ENCODE assay signal across 18 cellular contexts in the genomic region with DNA sequence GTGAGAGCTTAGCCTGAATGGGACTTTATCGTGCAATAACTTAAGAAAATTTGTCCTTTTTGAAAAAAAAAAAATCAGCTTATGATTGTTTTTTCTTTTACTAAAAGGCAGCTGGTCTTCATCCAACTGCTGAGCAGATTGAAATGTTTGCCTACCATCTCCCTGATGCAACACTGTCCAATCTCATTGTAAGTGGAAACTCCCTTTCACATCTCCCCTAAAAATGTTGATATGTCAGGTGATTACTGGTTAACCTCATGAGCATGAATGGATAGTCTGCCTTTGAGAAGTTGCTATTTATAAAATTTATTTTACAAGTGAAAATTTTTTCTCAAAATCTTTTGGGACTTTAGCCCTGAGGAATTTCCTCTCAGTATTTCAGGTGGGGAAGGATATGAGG. TPM values are rescaled to one million over a fixed set of nuclear protein-coding genes. Genes with fewer than 3 reads are reported as not detected.
DNase-seq lines count a peak whose midpoint lies in the region; ATAC-seq, FAIRE-seq and TF ChIP-seq lines count a peak whose summit lies in the region.
"Had no signal": no experiment of that assay in that cellular context is flagged by ENCODE, and none has a peak within 500 bp of the region (broad histone marks: within the 10 kb centered on the region; RNA-seq: fewer than 3 reads in every experiment).

No MANE protein-coding gene starts in this region.

- no peaks in the 10 kb centered on the region for H3K79me2 ChIP-seq in HepG2 (ENCODE audit: insufficient read depth, low read length)

- H3K9ac ChIP-seq in HepG2 (ENCODE audit: insufficient read depth, low read depth, low read length) = no peak overlapping the region
- no peak overlapping the region for H3K9ac ChIP-seq in endodermal cell (ENCODE audit: extremely low read depth, low read length, poor library complexity, severe bottlenecking)

- H3K27ac Mint-ChIP-seq in activated CD8-positive, alpha-beta T cell treated with anti-CD3 and anti-CD28 coated beads for 36 hours = peak overlapping the region; percentile 69
- no peak overlapping the region for H3K27ac Mint-ChIP-seq in endodermal cell
- H3K27ac Mint-ChIP-seq: stimulated activated naive B cell treated with anti-CD40 and anti-IgM and Interleukin-4, amounts not matched to agents 10 μg/mL and 1 μg/mL and 100 μg/mL, for 72 hours had no signal

- H3K4me1 ChIP-seq in right lobe of liver = no peaks in the 10 kb centered on the region
- H3K4me1 ChIP-seq in HepG2 (ENCODE audit: insufficient read depth, low read length) = no peaks in the 10 kb centered on the region
- no peaks in the 10 kb centered on the region for H3K4me1 ChIP-seq in endodermal cell (ENCODE audit: control insufficient read depth, insufficient read depth, low read length)
- H3K4me1 ChIP-seq: gastroesophageal sphincter had no signal

- intact Hi-C loops in right lobe of liver (cut with DNase I) (no loop called here), HepG2 (cut with micrococcal nuclease; ENCODE audit: unreplicated experiment) (no loop called here)
- intact Hi-C loops in activated CD8-positive, alpha-beta T cell treated with anti-CD3 and anti-CD28 coated beads for 36 hours (cut with micrococcal nuclease) = no loop called here

- in situ Hi-C loops in HepG2 (cut with HindIII; ENCODE audit: extremely low pct_ligation_motif_present, low pct_unique_long_range_greater_than_20kb) = no loop called here

- H3K27me3 Mint-ChIP-seq in activated CD8-positive, alpha-beta T cell treated with anti-CD3 and anti-CD28 coated beads for 36 hours = no peaks in the 10 kb centered on the region
- no peaks in the 10 kb centered on the region for H3K27me3 Mint-ChIP-seq in endodermal cell (ENCODE audit: insufficient read depth)
- H3K27me3 Mint-ChIP-seq: stimulated activated naive B cell treated with anti-CD40 and anti-IgM and Interleukin-4, amounts not matched to agents 10 μg/mL and 1 μg/mL and 100 μg/mL, for 72 hours had no signal

- H3K9me3 Mint-ChIP-seq in activated CD8-positive, alpha-beta T cell treated with anti-CD3 and anti-CD28 coated beads for 36 hours = no peaks in the 10 kb centered on the region
- H3K9me3 Mint-ChIP-seq in endodermal cell = no peaks in the 10 kb centered on the region
- H3K9me3 Mint-ChIP-seq: stimulated activated naive B cell treated with anti-CD40 and anti-IgM and Interleukin-4, amounts not matched to agents 10 μg/mL and 1 μg/mL and 100 μg/mL, for 72 hours had no signal

- peaks cover 0 to 75% (median 17%) of the 10 kb centered on the region in 4 donors for H3K36me3 ChIP-seq in right lobe of liver
- H3K36me3 ChIP-seq in HepG2 (replicated peaks in 1 of 2; ENCODE audit: control insufficient read depth in 1 of 2, insufficient read depth in 2 of 2, low read length in 2 of 2) = peaks cover 13 to 41% of the 10 kb centered on the region in 2 experiments
- peaks cover 79% of the 10 kb centered on the region for H3K36me3 ChIP-seq in endodermal cell (ENCODE audit: control insufficient read depth, insufficient read depth, low read length)

- H3K4me1 Mint-ChIP-seq in activated CD8-positive, alpha-beta T cell treated with anti-CD3 and anti-CD28 coated beads for 36 hours (ENCODE audit: low read depth) = peaks cover 31% of the 10 kb centered on the region
- H3K4me1 Mint-ChIP-seq in endodermal cell = no peaks in the 10 kb centered on the region
- H3K4me1 Mint-ChIP-seq: stimulated activated naive B cell treated with anti-CD40 and anti-IgM and Interleukin-4, amounts not matched to agents 10 μg/mL and 1 μg/mL and 100 μg/mL, for 72 hours had no signal

- TF ChIP-seq EP300 in HepG2 (IDR thresholded peaks at IDR 0.05; ENCODE audit: low read depth in 2 of 2, low read length in 2 of 2) (no peak), HepG2 (CRISPR knock-in tag; IDR thresholded peaks at IDR 0.05; ENCODE audit: borderline replicate concordance) (no peak)

- H3K9me3 ChIP-seq in right lobe of liver = no peaks in the 10 kb centered on the region
- H3K9me3 ChIP-seq in HepG2 (ENCODE audit: low read length) = no peaks in the 10 kb centered on the region
- H3K9me3 ChIP-seq in endodermal cell (ENCODE audit: control insufficient read depth, low read length) = no peaks in the 10 kb centered on the region
- H3K9me3 ChIP-seq: gastroesophageal sphincter, mucosa of descending colon had no signal

- no peak for FAIRE-seq in HepG2 (lab: Jason Lieb, UNC)
- FAIRE-seq: GM12892, GM19239 had no signal

- H4K20me1 ChIP-seq in HepG2 (ENCODE audit: insufficient read depth, low read length) = no peaks in the 10 kb centered on the region

- no TSS peak for BruUV-seq in HepG2 (replicated peaks; lab: Mats Ljungman, UMichigan)

- no peak overlapping the region for H3K4me3 ChIP-seq in right lobe of liver
- no peak overlapping the region for H3K4me3 ChIP-seq in HepG2 (replicated peaks in 1 of 3; ENCODE audit: insufficient read depth in 1 of 3, low read depth in 2 of 3, low read length in 3 of 3)
- no peak overlapping the region for H3K4me3 ChIP-seq in fibroblast of pulmonary artery (replicated peaks; ENCODE audit: low read depth, low read length)
- H3K4me3 ChIP-seq in endodermal cell (ENCODE audit: low read length) = no peak overlapping the region
- H3K4me3 ChIP-seq: gastroesophageal sphincter, mucosa of descending colon had no signal

- DNase-seq in right lobe of liver (no peak), HepG2 (ENCODE audit: low spot score) (no peak), fibroblast of pulmonary artery (ENCODE audit: low read depth) (peak; percentile 54), NCI-H2107 treated with DMSO at 0.1 percent for 48 hours (lab: John Stamatoyannopoulos, UW; ENCODE audit: unreplicated experiment) (no peak), kidney tubule cell (ENCODE audit: low spot score) (no peak), endodermal cell (no peak)
- DNase-seq in activated CD8-positive, alpha-beta T cell treated with anti-CD3 and anti-CD28 coated beads for 36 hours = no peak
- DNase-seq: dermis blood vessel endothelial cell; DND-41; mucosa of descending colon; NCI-H2171; stimulated activated CD4-positive, alpha-beta T cell treated with anti-CD3 and anti-CD28 coated beads, Interleukin-4, amount 100 ng/mL, for 1 hour; stimulated activated naive B cell treated with anti-CD40 and anti-IgM and Interleukin-4, amounts not matched to agents 10 μg/mL and 1 μg/mL and 100 μg/mL, for 72 hours had no signal

- H2AFZ ChIP-seq in HepG2 (ENCODE audit: low read length) = no peak overlapping the region

- POLR2A ChIA-PET in HepG2 (lab: Yijun Ruan, JAX) = no interaction called here
- POLR2A ChIA-PET in activated CD8-positive, alpha-beta T cell treated with anti-CD3 and anti-CD28 coated beads for 36 hours (lab: Charles Lee) = interaction anchor here (0.6 to 0.7 kb wide), 3 partner anchors 34 to 506 kb away, joined by 3 to 4 read pairs (median 3); no protein-coding TSS in a partner anchor

- peak in 3 of 4 donors; percentile 37 to 94 (median 40) for ATAC-seq in right lobe of liver
- ATAC-seq in HepG2 = no peak
- peak; percentile 49 for ATAC-seq in activated CD8-positive, alpha-beta T cell treated with anti-CD3 and anti-CD28 coated beads for 36 hours
- no peak for ATAC-seq in GM21825 (IDR thresholded peaks at IDR 0.05; ENCODE audit: unreplicated experiment)
- ATAC-seq: gastroesophageal sphincter, mucosa of descending colon, Panc1 had no signal

- no peak for TF ChIP-seq POLR2A in right lobe of liver (IDR thresholded peaks at IDR 0.05)
- no peak for TF ChIP-seq POLR2A in HepG2 (IDR thresholded peaks at IDR 0.05; ENCODE audit: insufficient read depth in 1 of 2, low read depth in 2 of 2, low read length in 2 of 2)

- CTCF ChIA-PET in HepG2 (lab: Yijun Ruan, JAX; ENCODE audit: low intra/inter-chr PET ratio, low total read pairs) = no interaction called here
- CTCF ChIA-PET in activated CD8-positive, alpha-beta T cell treated with anti-CD3 and anti-CD28 coated beads for 36 hours (lab: Charles Lee) = interaction anchor here (1.8 kb wide), 1 partner anchor 10 kb away, joined by 4 read pairs; no protein-coding TSS in a partner anchor

- 44% methylated on average over 1 of the region's 1 CpG for WGBS in right lobe of liver (ENCODE audit: insufficient coverage, low coverage, low lambda C conversion rate, missing lambda C conversion rate)
- WGBS in HepG2 (ENCODE audit: low lambda C conversion rate) = 90% methylated on average over 1 of the region's 1 CpG
- 89% methylated on average over 1 of the region's 1 CpG; no CpG with 5 or more reads in 1 of the 2 experiments for WGBS in endodermal cell (ENCODE audit: insufficient coverage in 1 of 2, insufficient read length in 1 of 2), 2 experiments

- H3K27me3 ChIP-seq in right lobe of liver (no peaks in the 10 kb centered on the region), HepG2 (ENCODE audit: control insufficient read depth in 1 of 2, insufficient read depth in 2 of 2, low read length in 2 of 2) (no peaks in the 10 kb centered on the region), endodermal cell (ENCODE audit: control insufficient read depth, insufficient read depth, low read length, poor library complexity, severe bottlenecking) (no peaks in the 10 kb centered on the region)
- H3K27me3 ChIP-seq: gastroesophageal sphincter had no signal

- no peak for TF ChIP-seq CTCF in right lobe of liver (IDR thresholded peaks at IDR 0.05)
- TF ChIP-seq CTCF in HepG2 (CRISPR knock-in tag; IDR thresholded peaks at IDR 0.05) = no peak
- TF ChIP-seq CTCF in activated CD8-positive, alpha-beta T cell treated with anti-CD3 and anti-CD28 coated beads for 36 hours (IDR thresholded peaks at IDR 0.05) = no peak
- TF ChIP-seq CTCF in fibroblast of pulmonary artery (IDR thresholded peaks at IDR 0.05; ENCODE audit: low read length, missing control alignments) = no peak
- no peak for TF ChIP-seq CTCF in endodermal cell (conservative IDR thresholded peaks at IDR 0.05)

- H3K27ac ChIP-seq in right lobe of liver (peak overlapping the region in 1 of 3 donors; percentile 10), HepG2 (ENCODE audit: extremely low read length, insufficient read depth, low read length) (no peak overlapping the region), endodermal cell (ENCODE audit: low read depth, low read length) (no peak overlapping the region)
- H3K27ac ChIP-seq: gastroesophageal sphincter had no signal

- peaks cover 35% of the 10 kb centered on the region for H3K36me3 Mint-ChIP-seq in activated CD8-positive, alpha-beta T cell treated with anti-CD3 and anti-CD28 coated beads for 36 hours (ENCODE audit: low read depth)
- H3K36me3 Mint-ChIP-seq in endodermal cell (ENCODE audit: low read depth) = peaks cover 51% of the 10 kb centered on the region

- no peak overlapping the region for H3K4me2 ChIP-seq in HepG2 (ENCODE audit: low read depth, low read length)

- H3K4me3 Mint-ChIP-seq in activated CD8-positive, alpha-beta T cell treated with anti-CD3 and anti-CD28 coated beads for 36 hours = no peak overlapping the region
- H3K4me3 Mint-ChIP-seq in endodermal cell = no peak overlapping the region
- H3K4me3 Mint-ChIP-seq: stimulated activated naive B cell treated with anti-CD40 and anti-IgM and Interleukin-4, amounts not matched to agents 10 μg/mL and 1 μg/mL and 100 μg/mL, for 72 hours had no signal

- no peak for TF ChIP-seq RAD21 in HepG2 (CRISPR knock-in tag; IDR thresholded peaks at IDR 0.05)

RNA-seq across cellular contexts. Expression of gene HKDC1, which starts 17.8 kb away (rescaled TPM):
- total RNA-seq in right lobe of liver (10 to 100 TPM in 3 of 6 experiments, 1 to 10 TPM in 1, under 1 TPM in 2; 0.24 to 44.5 (median 20.1) TPM), HepG2 (2016; rRNA removed; fragmentation: Illumina TruSeq; extraction: Trizol) (5.1 and 12.4 TPM in 2 replicates), endodermal cell (under 1 TPM in 1 of 2 donors, not detected in 1; 0.22 TPM)
- 0.97 and 1.4 TPM in 2 replicates for total RNA-seq in HepG2 (2016; cell fraction: cytosol; rRNA removed; fragmentation: Illumina TruSeq; extraction: Trizol; ENCODE audit: low read depth)
- total RNA-seq in HepG2 (2016; cell fraction: insoluble cytoplasmic fraction; rRNA removed; fragmentation: Illumina TruSeq; extraction: Trizol) = 4.2 and 12.6 TPM in 2 replicates
- total RNA-seq in HepG2 (2016; cell fraction: membrane; rRNA removed; fragmentation: Illumina TruSeq; extraction: Trizol) = 0.62 and 1.8 TPM in 2 replicates
- total RNA-seq in HepG2 (2016; cell fraction: nucleus; rRNA removed; fragmentation: Illumina TruSeq; extraction: Trizol) = 12.0 and 12.7 TPM in 2 replicates
- 8.1 and 10.1 TPM in 2 replicates for polyA plus RNA-seq in HepG2 (2011; rRNA removed)
- 6.7 and 7.2 TPM in 2 replicates for polyA plus RNA-seq in HepG2 (2011; cell fraction: cytosol; rRNA removed)
- polyA plus RNA-seq in HepG2 (2011; cell fraction: nucleus; rRNA removed) = 18.6 and 25.4 TPM in 2 replicates
- polyA plus RNA-seq in HepG2 (2012) = 8.5 and 11.3 TPM in 2 replicates
- 0.33 and 0.90 TPM in 2 replicates for polyA plus RNA-seq in HepG2 (2016; cell fraction: cytosol; fragmentation: Illumina TruSeq; extraction: Trizol; ENCODE audit: low read depth)
- 3.2 and 3.3 TPM in 2 replicates for polyA plus RNA-seq in HepG2 (2016; cell fraction: insoluble cytoplasmic fraction; fragmentation: Illumina TruSeq; extraction: Trizol; ENCODE audit: low read depth)
- 0.48 and 0.57 TPM in 2 replicates for polyA plus RNA-seq in HepG2 (2016; cell fraction: membrane; fragmentation: Illumina TruSeq; extraction: Trizol; ENCODE audit: low read depth)
- 11.3 and 14.6 TPM in 2 replicates for polyA plus RNA-seq in HepG2 (2016; cell fraction: nucleus; fragmentation: Illumina TruSeq; extraction: Trizol; ENCODE audit: insufficient read depth, low read depth)
- 1.0 and 9.3 TPM in 2 replicates for polyA minus RNA-seq in HepG2 (2011; rRNA and poly(A)+ RNA removed; ENCODE audit: low replicate concordance)
- 6.2 and 7.9 TPM in 2 replicates for polyA minus RNA-seq in HepG2 (2011; cell fraction: cytosol; rRNA and poly(A)+ RNA removed)
- 9.5 and 15.7 TPM in 2 replicates for polyA minus RNA-seq in HepG2 (2011; cell fraction: nucleus; rRNA and poly(A)+ RNA removed)
- total RNA-seq in activated CD8-positive, alpha-beta T cell treated with anti-CD3 and anti-CD28 coated beads for 36 hours = under 1 TPM in 1 of 2 experiments, not detected in 1; 0.40 TPM
- polyA plus RNA-seq in endodermal cell (2013, experiment 1 of 2) = not detected
- not detected for polyA plus RNA-seq in endodermal cell (2013, experiment 2 of 2)

RNA-seq across cellular contexts. Expression of gene SUPV3L1, which starts 22.3 kb away (rescaled TPM):
- 10 to 100 TPM; 18.4 to 28.5 (median 22.6) TPM for total RNA-seq in right lobe of liver
- total RNA-seq in HepG2 (2016; rRNA removed; fragmentation: Illumina TruSeq; extraction: Trizol) = 45.7 and 57.0 TPM in 2 replicates
- total RNA-seq in HepG2 (2016; cell fraction: cytosol; rRNA removed; fragmentation: Illumina TruSeq; extraction: Trizol; ENCODE audit: low read depth) = 16.3 and 16.4 TPM in 2 replicates
- total RNA-seq in HepG2 (2016; cell fraction: insoluble cytoplasmic fraction; rRNA removed; fragmentation: Illumina TruSeq; extraction: Trizol) = 48.3 and 53.5 TPM in 2 replicates
- total RNA-seq in HepG2 (2016; cell fraction: membrane; rRNA removed; fragmentation: Illumina TruSeq; extraction: Trizol) = 23.2 and 25.0 TPM in 2 replicates
- total RNA-seq in HepG2 (2016; cell fraction: nucleus; rRNA removed; fragmentation: Illumina TruSeq; extraction: Trizol) = 31.1 and 39.6 TPM in 2 replicates
- polyA plus RNA-seq in HepG2 (2011; rRNA removed) = 21.7 and 28.8 TPM in 2 replicates
- 15.2 and 21.5 TPM in 2 replicates for polyA plus RNA-seq in HepG2 (2011; cell fraction: cytosol; rRNA removed)
- 29.2 and 34.2 TPM in 2 replicates for polyA plus RNA-seq in HepG2 (2011; cell fraction: nucleus; rRNA removed)
- 19.4 and 21.4 TPM in 2 replicates for polyA plus RNA-seq in HepG2 (2012)
- 7.7 and 8.3 TPM in 2 replicates for polyA plus RNA-seq in HepG2 (2016; cell fraction: cytosol; fragmentation: Illumina TruSeq; extraction: Trizol; ENCODE audit: low read depth)
- 49.1 and 52.2 TPM in 2 replicates for polyA plus RNA-seq in HepG2 (2016; cell fraction: insoluble cytoplasmic fraction; fragmentation: Illumina TruSeq; extraction: Trizol; ENCODE audit: low read depth)
- polyA plus RNA-seq in HepG2 (2016; cell fraction: membrane; fragmentation: Illumina TruSeq; extraction: Trizol; ENCODE audit: low read depth) = 16.3 and 17.1 TPM in 2 replicates
- polyA plus RNA-seq in HepG2 (2016; cell fraction: nucleus; fragmentation: Illumina TruSeq; extraction: Trizol; ENCODE audit: insufficient read depth, low read depth) = 57.9 and 62.9 TPM in 2 replicates
- 17.5 and 39.2 TPM in 2 replicates for polyA minus RNA-seq in HepG2 (2011; rRNA and poly(A)+ RNA removed; ENCODE audit: low replicate concordance)
- 30.0 and 39.7 TPM in 2 replicates for polyA minus RNA-seq in HepG2 (2011; cell fraction: cytosol; rRNA and poly(A)+ RNA removed)
- 34.5 and 55.4 TPM in 2 replicates for polyA minus RNA-seq in HepG2 (2011; cell fraction: nucleus; rRNA and poly(A)+ RNA removed)
- total RNA-seq in activated CD8-positive, alpha-beta T cell treated with anti-CD3 and anti-CD28 coated beads for 36 hours = 10 to 100 TPM; 37.6 to 42.7 TPM
- total RNA-seq in endodermal cell = 10 to 100 TPM; 36.3 to 38.6 TPM
- 30.9 TPM for polyA plus RNA-seq in endodermal cell (2013, experiment 1 of 2)
- polyA plus RNA-seq in endodermal cell (2013, experiment 2 of 2) = 29.0 TPM

Comparison
In these comparisons a context has a peak if more than half of its experiments do, and no peak if none do; other contexts are left out.
1. ATAC-seq: peak in right lobe of liver (3 of 4) and activated CD8-positive, alpha-beta T cell treated with anti-CD3 and anti-CD28 coated beads for 36 hours (single experiment); none in HepG2 (single experiment) and GM21825 (single experiment).